In the genomic region with DNA sequence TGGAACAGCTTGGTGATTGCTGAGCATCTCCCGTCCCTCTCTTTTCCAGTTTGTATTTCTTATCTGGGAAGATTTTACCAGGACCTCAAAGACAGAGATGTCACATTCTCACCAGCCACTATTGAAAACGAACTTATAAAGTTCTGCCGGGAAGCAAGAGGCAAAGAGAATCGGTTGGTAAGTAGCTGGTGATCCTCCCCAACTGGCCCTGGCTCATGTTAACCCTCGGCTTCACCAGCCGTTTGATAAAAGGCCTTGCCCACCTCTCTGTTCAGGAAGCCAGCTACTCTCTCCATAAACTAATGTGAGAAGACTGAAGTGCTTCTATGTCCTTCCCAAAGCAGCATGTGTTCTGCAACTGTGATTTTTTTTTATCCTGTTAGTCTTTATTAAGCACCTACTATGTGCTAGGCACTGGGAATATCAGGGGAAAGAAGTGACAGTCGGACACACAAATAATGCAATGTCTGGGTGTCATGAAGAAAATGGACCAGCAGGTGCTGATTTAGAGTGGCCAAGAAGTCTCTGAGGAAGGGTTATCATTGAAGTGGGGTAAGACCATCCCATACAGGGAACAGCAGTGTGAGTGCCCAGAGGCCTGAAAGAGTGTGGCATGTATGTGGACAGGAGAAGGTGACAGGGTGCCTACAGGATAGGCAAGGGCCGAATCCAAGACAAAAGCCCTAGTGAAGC, we compare ENCODE assay signal across 8 cellular contexts. TPM values are rescaled to one million over a fixed set of nuclear protein-coding genes. Genes with fewer than 3 reads are reported as not detected.
DNase-seq lines count a peak whose midpoint lies in the region; ATAC-seq and TF ChIP-seq lines count a peak whose summit lies in the region.

No MANE protein-coding gene starts in this region.

- DNase-seq in Calu3 (no peak), HPDE6-E6E7 (ENCODE audit: extremely low spot score) (no peak), GM03348 (ENCODE audit: low spot score) (no peak)
- no peak for DNase-seq in effector memory CD8-positive, alpha-beta T cell

- no peaks in the 10 kb centered on the region for H3K27me3 Mint-ChIP-seq in Calu3 (ENCODE audit: unreplicated experiment)
- no peaks in the 10 kb centered on the region for H3K27me3 Mint-ChIP-seq in effector memory CD8-positive, alpha-beta T cell

- peaks cover 32% of the 10 kb centered on the region for H3K4me1 Mint-ChIP-seq in Calu3 (ENCODE audit: low read depth, unreplicated experiment)
- H3K4me1 Mint-ChIP-seq in effector memory CD8-positive, alpha-beta T cell (ENCODE audit: low read depth in 2 of 2), result peaks cover 49 to 50% of the 10 kb centered on the region in 2 donors

- H3K27me3 ChIP-seq in OCI-LY1 (ENCODE audit: insufficient read depth, low read length) (no peaks in the 10 kb centered on the region), neuron (ENCODE audit: insufficient read depth, low read length) (no peaks in the 10 kb centered on the region)

- H3K4me2 ChIP-seq in OCI-LY1 (ENCODE audit: low read length), result peak overlapping the region; percentile 92

- H3K36me3 ChIP-seq in OCI-LY1 (ENCODE audit: insufficient read depth, low read length), result peaks cover 44% of the 10 kb centered on the region; the same call in 1 of the 2 replicates
- peaks cover 36% of the 10 kb centered on the region for H3K36me3 ChIP-seq in neuron (ENCODE audit: insufficient read depth, low read length)

- H3K79me2 ChIP-seq in OCI-LY1 (ENCODE audit: insufficient read depth, low read length), result peaks cover 15% of the 10 kb centered on the region

- no peak overlapping the region for H2AFZ ChIP-seq in OCI-LY1 (ENCODE audit: low read length)
- H2AFZ ChIP-seq in neuron (ENCODE audit: low read depth, low read length), result no peak overlapping the region

- CTCF ChIA-PET in Calu3 (lab: Charles Lee), result no interaction called here

- peak overlapping the region; percentile 65 for H3K27ac ChIP-seq in OCI-LY1 (ENCODE audit: low read depth, low read length, poor library complexity, severe bottlenecking)

- H3K9ac ChIP-seq in OCI-LY1 (ENCODE audit: low read length), result peak overlapping the region; percentile 80

- no peaks in the 10 kb centered on the region for H3K9me3 Mint-ChIP-seq in Calu3 (ENCODE audit: low read depth, unreplicated experiment)
- no peaks in the 10 kb centered on the region for H3K9me3 Mint-ChIP-seq in effector memory CD8-positive, alpha-beta T cell

- BruUV-seq in Calu3 (replicated peaks; lab: Mats Ljungman, UMichigan), result TSS peak; percentile 69

- intact Hi-C loops in Calu3 (cut with micrococcal nuclease; ENCODE audit: unreplicated experiment), result loop anchor here (5.0 kb wide), 1 partner anchor 769 kb away; a partner anchor contains a TSS

- H3K4me3 ChIP-seq in OCI-LY1 (ENCODE audit: low read depth, low read length, poor library complexity, severe bottlenecking) (peak overlapping the region; percentile 87), neuron (ENCODE audit: low read length) (peak overlapping the region; percentile 94)

- peak overlapping the region; percentile 99 for H3K27ac Mint-ChIP-seq in Calu3 (ENCODE audit: unreplicated experiment)
- H3K27ac Mint-ChIP-seq in effector memory CD8-positive, alpha-beta T cell, result peak overlapping the region; percentile 98 to 99

- H3K4me1 ChIP-seq in OCI-LY1 (ENCODE audit: insufficient read depth, low read length, severe bottlenecking), result peaks cover 63% of the 10 kb centered on the region
- H3K4me1 ChIP-seq in neuron (ENCODE audit: insufficient read depth, low read length), result peaks cover 39% of the 10 kb centered on the region

- peaks cover 11% of the 10 kb centered on the region; the same call in 1 of the 2 replicates for H3F3A ChIP-seq in OCI-LY1 (ENCODE audit: insufficient read depth, low read length)

- H3K9me3 ChIP-seq in OCI-LY1 (ENCODE audit: low read length) (no peaks in the 10 kb centered on the region), neuron (ENCODE audit: low read length) (no peaks in the 10 kb centered on the region)

- no peaks in the 10 kb centered on the region for H4K20me1 ChIP-seq in OCI-LY1 (ENCODE audit: insufficient read depth, low read length)

- peak overlapping the region; percentile 93 for H3K4me3 Mint-ChIP-seq in Calu3 (ENCODE audit: low read depth, unreplicated experiment)
- peak overlapping the region; percentile 95 to 96 for H3K4me3 Mint-ChIP-seq in effector memory CD8-positive, alpha-beta T cell

- TF ChIP-seq CTCF in Calu3 (IDR thresholded peaks at IDR 0.05; ENCODE audit: unreplicated experiment), result no peak
- peak; percentile 19; the same call in 1 of the 2 replicates for TF ChIP-seq CTCF in OCI-LY1 (IDR thresholded peaks at IDR 0.05; ENCODE audit: low read length)

- H3K9me2 ChIP-seq in OCI-LY1 (ENCODE audit: low read depth, low read length), result no peaks in the 10 kb centered on the region

- ATAC-seq in effector memory CD8-positive, alpha-beta T cell (replicated peaks), result no peak
- ATAC-seq in HG02571 (IDR thresholded peaks at IDR 0.05; ENCODE audit: unreplicated experiment) (no peak), HG02973 (IDR thresholded peaks at IDR 0.05; ENCODE audit: unreplicated experiment) (no peak)

- H3K36me3 Mint-ChIP-seq in Calu3 (ENCODE audit: insufficient read depth, unreplicated experiment), result peaks cover 74% of the 10 kb centered on the region
- peaks cover 57% of the 10 kb centered on the region for H3K36me3 Mint-ChIP-seq in effector memory CD8-positive, alpha-beta T cell (ENCODE audit: insufficient read depth)

RNA-seq across cellular contexts. Expression of a gene that starts 1.2 kb away (rescaled TPM):
- total RNA-seq in Calu3 (2022), result 140 and 176 TPM in 2 replicates

RNA-seq across cellular contexts. Expression of a gene that starts 4.8 kb away (rescaled TPM):
- 40.6 and 43.8 TPM in 2 replicates for total RNA-seq in Calu3 (2022)
